8 cellular contexts compared by ENCODE assay signal in the genomic region with DNA sequence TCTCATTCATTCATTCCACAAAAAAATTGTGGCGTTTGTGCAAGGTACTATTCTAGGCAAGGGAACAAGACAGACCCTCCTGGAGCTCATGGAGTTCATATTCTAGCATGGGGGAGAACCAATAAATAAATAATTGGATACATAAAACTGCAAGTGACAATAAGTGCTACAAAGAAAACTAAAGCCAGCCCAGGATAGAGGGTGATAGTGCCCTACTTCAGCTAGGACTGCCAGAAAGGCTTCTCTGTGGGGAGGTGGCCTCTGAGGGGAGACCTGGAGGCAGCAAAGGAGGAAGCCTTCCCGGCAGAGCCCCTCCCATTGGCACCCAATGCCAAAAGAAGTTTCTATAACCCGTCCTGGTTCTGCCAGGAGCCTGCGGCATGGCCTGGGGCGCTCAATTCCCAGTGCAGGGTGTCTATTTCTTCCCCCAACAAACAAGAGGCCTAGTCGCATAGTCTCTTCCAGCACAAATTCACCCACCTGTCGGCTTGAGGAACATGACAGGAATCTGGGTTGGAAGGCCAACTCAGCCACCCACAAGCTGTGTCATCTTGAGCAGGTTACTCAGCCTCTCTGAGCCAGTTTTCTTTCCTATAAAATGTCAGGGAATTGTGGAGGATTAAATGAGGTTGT.
DNase-seq lines count a peak whose midpoint lies in the region; ATAC-seq and TF ChIP-seq lines count a peak whose summit lies in the region.

No MANE protein-coding gene starts in this region.

- no peaks in the 10 kb centered on the region for H3K27me3 ChIP-seq in stomach

- H3K27ac Mint-ChIP-seq in T-helper 2 cell treated with Interferon-gamma antibody and Interleukin-4, amounts not matched to agents 5 μg/mL and 100 μg/mL, for 36 hours, result peak overlapping the region; percentile 97
- peak overlapping the region; percentile 99 for H3K27ac Mint-ChIP-seq in T-helper 17 cell
- peak overlapping the region; percentile 98 to 100 (median 100) for H3K27ac Mint-ChIP-seq in immature natural killer cell

- H3K4me3 Mint-ChIP-seq in T-helper 2 cell treated with Interferon-gamma antibody and Interleukin-4, amounts not matched to agents 5 μg/mL and 100 μg/mL, for 36 hours, result peak overlapping the region; percentile 69
- H3K4me3 Mint-ChIP-seq in T-helper 17 cell, result peak overlapping the region; percentile 84
- peak overlapping the region; percentile 59 to 77 (median 71) for H3K4me3 Mint-ChIP-seq in immature natural killer cell

- DNase-seq in T-helper 2 cell treated with Interferon-gamma antibody and Interleukin-4, amounts not matched to agents 5 μg/mL and 100 μg/mL, for 36 hours (ENCODE audit: low spot score), result no peak
- DNase-seq in T-helper 2 cell (no peak), T-helper 17 cell (no peak), immature natural killer cell (no peak), stomach (no peak)
- no peak for DNase-seq in activated CD4-positive, CD25-positive, alpha-beta regulatory T cell (lab: John Stamatoyannopoulos, UW)

- H3K4me3 ChIP-seq in stomach, result no peak overlapping the region

- H3K9me3 Mint-ChIP-seq in T-helper 2 cell treated with Interferon-gamma antibody and Interleukin-4, amounts not matched to agents 5 μg/mL and 100 μg/mL, for 36 hours, result no peaks in the 10 kb centered on the region
- no peaks in the 10 kb centered on the region for H3K9me3 Mint-ChIP-seq in immature natural killer cell

- no peaks in the 10 kb centered on the region for H3K27me3 Mint-ChIP-seq in T-helper 2 cell treated with Interferon-gamma antibody and Interleukin-4, amounts not matched to agents 5 μg/mL and 100 μg/mL, for 36 hours (ENCODE audit: low read depth)
- H3K27me3 Mint-ChIP-seq in T-helper 17 cell, result no peaks in the 10 kb centered on the region
- H3K27me3 Mint-ChIP-seq in immature natural killer cell (ENCODE audit: low read depth in 3 of 3), result peaks cover 30 to 37% (median 32%) of the 10 kb centered on the region in 3 donors

- H3K27ac ChIP-seq in stomach, result peak overlapping the region; percentile 80 to 89 (median 84)

- H3K4me1 Mint-ChIP-seq in T-helper 2 cell treated with Interferon-gamma antibody and Interleukin-4, amounts not matched to agents 5 μg/mL and 100 μg/mL, for 36 hours (ENCODE audit: low read depth), result peaks cover 88% of the 10 kb centered on the region
- H3K4me1 Mint-ChIP-seq in T-helper 17 cell (peaks cover 81% of the 10 kb centered on the region), immature natural killer cell (peaks cover 97 to 99% of the 10 kb centered on the region in 2 donors)

- H3K9me3 ChIP-seq in T-helper 17 cell (ENCODE audit: control insufficient read depth, low read length, poor library complexity, severe bottlenecking), result no peaks in the 10 kb centered on the region
- H3K9me3 ChIP-seq in stomach, result no peaks in the 10 kb centered on the region

- no peak for TF ChIP-seq POLR2A in stomach (IDR thresholded peaks at IDR 0.05)

- intact Hi-C loops in stomach (cut with DNase I; ENCODE audit: low total_unique reads), result no loop called here

- ATAC-seq in T-helper 17 cell, result no peak
- no peak for ATAC-seq in GM21717 (IDR thresholded peaks at IDR 0.05; ENCODE audit: unreplicated experiment)
- no peak for ATAC-seq in HG03045 (IDR thresholded peaks at IDR 0.05; ENCODE audit: unreplicated experiment)

- TF ChIP-seq EP300 in stomach (IDR thresholded peaks at IDR 0.05), result no peak

- H3K36me3 Mint-ChIP-seq in T-helper 2 cell treated with Interferon-gamma antibody and Interleukin-4, amounts not matched to agents 5 μg/mL and 100 μg/mL, for 36 hours (ENCODE audit: low read depth), result peaks cover 16% of the 10 kb centered on the region
- no peaks in the 10 kb centered on the region for H3K36me3 Mint-ChIP-seq in T-helper 17 cell (ENCODE audit: low read depth)
- no peaks in the 10 kb centered on the region for H3K36me3 Mint-ChIP-seq in immature natural killer cell

- no peak for TF ChIP-seq CTCF in stomach (IDR thresholded peaks at IDR 0.05)

- H3K4me1 ChIP-seq in stomach, result peaks cover 61 to 95% (median 64%) of the 10 kb centered on the region in 4 donors

- 30 to 52% (median 49%) methylated on average over 7 of the region's 7 CpGs for WGBS in stomach, 5 donors

- no peaks in the 10 kb centered on the region for H3K36me3 ChIP-seq in stomach
